13 cellular contexts compared by ENCODE assay signal in the genomic region with DNA sequence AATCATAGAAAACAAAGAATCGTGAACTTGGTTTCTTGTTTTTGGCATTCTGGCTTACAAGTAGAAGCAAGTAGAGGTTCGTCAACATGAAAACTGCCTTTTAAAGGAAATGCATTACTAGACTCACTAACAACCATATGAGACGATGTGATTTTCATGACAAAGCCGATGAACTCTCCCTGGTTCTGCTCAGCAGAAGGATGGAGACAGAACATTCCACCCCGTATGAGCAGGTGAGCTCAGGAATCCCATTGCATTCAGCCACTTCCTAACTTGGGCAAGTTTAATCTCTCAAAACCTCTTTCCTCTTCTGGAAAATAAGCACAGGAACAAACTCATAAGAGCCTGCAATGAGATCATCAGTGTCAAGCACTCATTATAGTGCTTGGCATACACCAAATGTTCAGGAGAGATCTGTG. TPM values are rescaled to one million over a fixed set of nuclear protein-coding genes. Genes with fewer than 3 reads are reported as not detected.
A peak's percentile ranks its signal among the peaks of the same experiment; 100 is the strongest.
DNase-seq lines count a peak whose midpoint lies in the region; ATAC-seq and TF ChIP-seq lines count a peak whose summit lies in the region.
"Had no signal": no experiment of that assay in that cellular context is flagged by ENCODE, and none has a peak within 500 bp of the region (broad histone marks: within the 10 kb centered on the region; RNA-seq: fewer than 3 reads in every experiment).

No MANE protein-coding gene starts in this region.

- intact Hi-C loops in psoas muscle (cut with DNase I) = no loop called here

- peaks cover 48% of the 10 kb centered on the region for H3K4me1 Mint-ChIP-seq in glutamatergic neuron (ENCODE audit: low read depth, unreplicated experiment)

- DNase-seq in ELR (ENCODE audit: low read depth) (peak; percentile 37), adipocyte (ENCODE audit: low read depth) (no peak), glutamatergic neuron (no peak), psoas muscle (no peak), HUDEP-2 (lab: John Stamatoyannopoulos, UW; ENCODE audit: unreplicated experiment in 76 of 76) (no peak), NCI-H345 treated with DMSO at 0.1 percent for 48 hours (lab: John Stamatoyannopoulos, UW; ENCODE audit: unreplicated experiment) (no peak), T-helper 9 cell (no peak), globus pallidus (ENCODE audit: low spot score) (no peak)
- DNase-seq: activated T-cell treated with anti-CD3 and anti-CD28 coated beads, Interleukin-2, amount 50 U/mL, for 72 hours; NCI-H187; posterior cingulate gyrus had no signal

- H3K4me1 ChIP-seq in adipocyte (ENCODE audit: control insufficient read depth, insufficient read depth, low read length) = peaks cover 31% of the 10 kb centered on the region
- H3K4me1 ChIP-seq in psoas muscle = peaks cover 40% of the 10 kb centered on the region
- H3K4me1 ChIP-seq: HAP-1 had no signal

- 54 to 63% (median 59%) methylated on average over 5 of the region's 5 CpGs for WGBS in psoas muscle, 3 donors

- no peaks in the 10 kb centered on the region for H3K9me3 ChIP-seq in adipocyte (ENCODE audit: control insufficient read depth, low read length)
- H3K9me3 ChIP-seq in psoas muscle = no peaks in the 10 kb centered on the region
- H3K9me3 ChIP-seq: HAP-1 had no signal

- peak overlapping the region; percentile 58 for H3K4me3 Mint-ChIP-seq in glutamatergic neuron (ENCODE audit: unreplicated experiment)
- H3K4me3 Mint-ChIP-seq: activated T-cell treated with anti-CD3 and anti-CD28 coated beads, Interleukin-2, amount 50 U/mL, for 72 hours; T-helper 1 cell treated with Interleukin-12 subunit alpha and Interleukin-12 subunit beta and Interleukin-4 antibody, amounts not matched to agents 30 μg/mL and 1 μg/mL, for 36 hours had no signal

- H3K9ac ChIP-seq in adipocyte (ENCODE audit: low read length) = peak overlapping the region; percentile 27

- peaks cover 6% of the 10 kb centered on the region for H3K9me3 Mint-ChIP-seq in glutamatergic neuron (ENCODE audit: unreplicated experiment)
- H3K9me3 Mint-ChIP-seq: activated T-cell treated with anti-CD3 and anti-CD28 coated beads, Interleukin-2, amount 50 U/mL, for 72 hours; T-helper 1 cell treated with Interleukin-12 subunit alpha and Interleukin-12 subunit beta and Interleukin-4 antibody, amounts not matched to agents 30 μg/mL and 1 μg/mL, for 36 hours had no signal

- H3K27ac Mint-ChIP-seq in glutamatergic neuron (ENCODE audit: unreplicated experiment) = peak overlapping the region; percentile 89
- H3K27ac Mint-ChIP-seq: activated T-cell treated with anti-CD3 and anti-CD28 coated beads, Interleukin-2, amount 50 U/mL, for 72 hours had no signal

- peak in 1 of 4 donors; percentile 33 for ATAC-seq in psoas muscle
- ATAC-seq: activated T-cell treated with anti-CD3 and anti-CD28 coated beads, Interleukin-2, amount 50 U/mL, for 72 hours had no signal

- H3K27me3 ChIP-seq in adipocyte (replicated peaks; ENCODE audit: control insufficient read depth, insufficient read depth, low read length) = no peaks in the 10 kb centered on the region
- no peaks in the 10 kb centered on the region for H3K27me3 ChIP-seq in psoas muscle (ENCODE audit: insufficient read depth in 3 of 3, low read length in 2 of 3)

- peak overlapping the region; percentile 62 for H3K4me3 ChIP-seq in adipocyte (ENCODE audit: low read length)
- H3K4me3 ChIP-seq in psoas muscle = no peak overlapping the region
- H3K4me3 ChIP-seq: HAP-1 had no signal

- TF ChIP-seq CTCF in glutamatergic neuron (IDR thresholded peaks at IDR 0.05; ENCODE audit: partially characterized antibody, unreplicated experiment) = no peak
- no peak for TF ChIP-seq CTCF in psoas muscle (IDR thresholded peaks at IDR 0.05)

- H3K27ac ChIP-seq in psoas muscle = peak overlapping the region; percentile 61

- H3K36me3 Mint-ChIP-seq in glutamatergic neuron (ENCODE audit: unreplicated experiment) = no peaks in the 10 kb centered on the region

- H3K27me3 Mint-ChIP-seq in glutamatergic neuron (ENCODE audit: unreplicated experiment) = peaks cover 7% of the 10 kb centered on the region

- no peaks in the 10 kb centered on the region for H3K36me3 ChIP-seq in adipocyte (ENCODE audit: control insufficient read depth, insufficient read depth, low read length, severe bottlenecking)
- no peaks in the 10 kb centered on the region for H3K36me3 ChIP-seq in psoas muscle (ENCODE audit: insufficient read depth in 1 of 2, low read depth in 1 of 2)
- H3K36me3 ChIP-seq: HAP-1 had no signal

RNA-seq across cellular contexts. Expression of a gene that starts 57.4 kb away (rescaled TPM):
- total RNA-seq in glutamatergic neuron (ENCODE audit: unreplicated experiment) = 117 TPM
- total RNA-seq in psoas muscle = 1,000 to 10,000 TPM in 2 of 4 donors, 100 to 1,000 TPM in 2; 792 to 1,728 (median 949) TPM
- polyA plus RNA-seq in psoas muscle = 100 to 1,000 TPM in 2 of 3 donors, 10 to 100 TPM in 1; 70.6 to 536 (median 234) TPM
